Comparison of ENCODE assay signal across 8 cellular contexts in genomic region chr10:78029294-78030226, GRCh38. TPM values are rescaled to one million over a fixed set of nuclear protein-coding genes. Genes with fewer than 3 reads are reported as not detected.
DNase-seq lines count a peak whose midpoint lies in the region; ATAC-seq and TF ChIP-seq lines count a peak whose summit lies in the region.

POLR3A (minus strand) TSS chr10:78029515; CDS start chr10:78029407, 108 bp downstream.

- H3K4me1 ChIP-seq in SK-N-SH (ENCODE audit: control insufficient read depth in 1 of 2, insufficient read depth in 2 of 2, low read depth in 1 of 2, low read length in 1 of 2) (peaks cover 11 to 15% of the 10 kb centered on the region in 2 experiments), osteoblast (ENCODE audit: insufficient read depth, low read length) (peaks cover 36% of the 10 kb centered on the region), thoracic aorta (ENCODE audit: control insufficient read depth in 1 of 2, low read depth in 2 of 2) (peaks cover 14 to 28% of the 10 kb centered on the region in 2 donors)

- under 1% methylated on average over 31 of the region's 35 CpGs for WGBS in SK-N-SH (ENCODE audit: low lambda C conversion rate)

- peak; percentile 64 for TF ChIP-seq POLR2A in NB4 (IDR thresholded peaks at IDR 0.05; ENCODE audit: extremely low read depth, insufficient read length)

- peaks cover 33% of the 10 kb centered on the region for H3K36me3 Mint-ChIP-seq in HFFc6 (ENCODE audit: low read depth)
- peaks cover 17% of the 10 kb centered on the region for H3K36me3 Mint-ChIP-seq in activated naive CD4-positive, alpha-beta T cell treated with anti-CD3 and anti-CD28 coated beads, Interleukin-2, amount 50 U/mL, for 24 hours

- H3K4me2 ChIP-seq in SK-N-SH = peak within 1 kb of the TSS; percentile 87
- peak within 1 kb of the TSS; percentile 88 for H3K4me2 ChIP-seq in osteoblast (ENCODE audit: insufficient read depth, low read length)

- peak within 1 kb of the TSS; percentile 85 for H3K9ac ChIP-seq in SK-N-SH

- H3K27me3 Mint-ChIP-seq in HFFc6 (ENCODE audit: insufficient read depth) = peaks cover 4% of the 10 kb centered on the region
- no peaks in the 10 kb centered on the region for H3K27me3 Mint-ChIP-seq in activated naive CD4-positive, alpha-beta T cell treated with anti-CD3 and anti-CD28 coated beads, Interleukin-2, amount 50 U/mL, for 24 hours

- H3K4me3 Mint-ChIP-seq in HFFc6 = peak within 1 kb of the TSS; percentile 100
- peak within 1 kb of the TSS; percentile 100 for H3K4me3 Mint-ChIP-seq in activated naive CD4-positive, alpha-beta T cell treated with anti-CD3 and anti-CD28 coated beads, Interleukin-2, amount 50 U/mL, for 24 hours

- H3K9me3 Mint-ChIP-seq in HFFc6 = no peaks in the 10 kb centered on the region
- H3K9me3 Mint-ChIP-seq in activated naive CD4-positive, alpha-beta T cell treated with anti-CD3 and anti-CD28 coated beads, Interleukin-2, amount 50 U/mL, for 24 hours = no peaks in the 10 kb centered on the region

- peak within 1 kb of the TSS; percentile 95 for H3K27ac Mint-ChIP-seq in HFFc6
- peak within 1 kb of the TSS; percentile 99 for H3K27ac Mint-ChIP-seq in activated naive CD4-positive, alpha-beta T cell treated with anti-CD3 and anti-CD28 coated beads, Interleukin-2, amount 50 U/mL, for 24 hours

- H3K79me2 ChIP-seq in SK-N-SH (ENCODE audit: insufficient read depth) = peaks cover 41% of the 10 kb centered on the region
- H3K79me2 ChIP-seq in osteoblast (ENCODE audit: insufficient read depth, low read length) = peaks cover 42% of the 10 kb centered on the region

- peaks cover 15 to 20% of the 10 kb centered on the region in 2 experiments for H3K36me3 ChIP-seq in SK-N-SH (replicated peaks in 1 of 2; ENCODE audit: control insufficient read depth in 1 of 2, insufficient read depth in 2 of 2, low read length in 1 of 2)
- peaks cover 15% of the 10 kb centered on the region for H3K36me3 ChIP-seq in osteoblast (ENCODE audit: insufficient read depth, low read length)
- H3K36me3 ChIP-seq in thoracic aorta = peaks cover 14% of the 10 kb centered on the region

- TF ChIP-seq RAD21 in SK-N-SH (IDR thresholded peaks at IDR 0.05; ENCODE audit: low read length) = peak; percentile 57

- H3K4me3 ChIP-seq in GM08714 (ENCODE audit: low read length) (peak within 1 kb of the TSS; percentile 85), NB4 (ENCODE audit: low read depth, low read length) (peak within 1 kb of the TSS; percentile 99), SK-N-SH (ENCODE audit: low read depth in 2 of 2, low read length in 1 of 2) (peak within 1 kb of the TSS; percentile 89 to 97), osteoblast (ENCODE audit: insufficient read depth, low read length) (peak within 1 kb of the TSS; percentile 95), thoracic aorta (peak within 1 kb of the TSS; percentile 87)

- H2AFZ ChIP-seq in SK-N-SH (ENCODE audit: low read depth) = peak within 1 kb of the TSS; percentile 89
- H2AFZ ChIP-seq in osteoblast (ENCODE audit: low read length) = peak within 1 kb of the TSS; percentile 94

- no peaks in the 10 kb centered on the region for H3K9me3 ChIP-seq in SK-N-SH
- no peaks in the 10 kb centered on the region for H3K9me3 ChIP-seq in osteoblast (ENCODE audit: low read depth, low read length)
- H3K9me3 ChIP-seq in thoracic aorta = no peaks in the 10 kb centered on the region

- peaks cover 50% of the 10 kb centered on the region for H3K4me1 Mint-ChIP-seq in HFFc6 (ENCODE audit: low read depth)
- H3K4me1 Mint-ChIP-seq in activated naive CD4-positive, alpha-beta T cell treated with anti-CD3 and anti-CD28 coated beads, Interleukin-2, amount 50 U/mL, for 24 hours = peaks cover 40% of the 10 kb centered on the region

- H4K20me1 ChIP-seq in SK-N-SH (ENCODE audit: insufficient read depth) (peaks cover 2% of the 10 kb centered on the region; the same call in 1 of the 2 replicates), osteoblast (ENCODE audit: insufficient read depth, low read length) (peaks cover 19% of the 10 kb centered on the region)

- H3K27me3 ChIP-seq in SK-N-SH (ENCODE audit: insufficient read depth) (no peaks in the 10 kb centered on the region), osteoblast (ENCODE audit: insufficient read depth, low read length) (no peaks in the 10 kb centered on the region), thoracic aorta (replicated peaks; ENCODE audit: insufficient read depth) (no peaks in the 10 kb centered on the region)

- POLR2A ChIA-PET in SK-N-SH (lab: Yijun Ruan, JAX) = interaction anchor here (0.7 to 1.0 kb wide), 2 partner anchors 152 to 721 kb away, joined by 3 read pairs; no protein-coding TSS in a partner anchor

- peak; percentile 46 for ATAC-seq in thoracic aorta (ENCODE audit: insufficient number of reproducible peaks, low FRiP score, low read depth)

- H3K27ac ChIP-seq in SK-N-SH (ENCODE audit: low read depth in 2 of 2, low read length in 1 of 2) = peak within 1 kb of the TSS; percentile 74 to 96
- H3K27ac ChIP-seq in osteoblast (ENCODE audit: low read depth, low read length) = peak within 1 kb of the TSS; percentile 86
- H3K27ac ChIP-seq in thoracic aorta = peak within 1 kb of the TSS; percentile 67 to 78

- TF ChIP-seq EP300 in SK-N-SH (IDR thresholded peaks at IDR 0.05; ENCODE audit: borderline replicate concordance in 1 of 2, low read depth in 1 of 2, low read length in 1 of 2) = no peak; a peak in 2 of 4 replicates

- peaks cover 43% of the 10 kb centered on the region for H3F3A ChIP-seq in SK-N-SH (replicated peaks; ENCODE audit: insufficient read depth)

- CTCF ChIA-PET in SK-N-SH (lab: Yijun Ruan, JAX) = interaction anchor here (0.6 to 1.4 kb wide), 15 partner anchors 10 to 1163 kb away, joined by 3 to 6 read pairs (median 3); no protein-coding TSS in a partner anchor

- H3K9me2 ChIP-seq in SK-N-SH = no peaks in the 10 kb centered on the region

- DNase-seq in HFFc6 = peak; percentile 98
- DNase-seq in NB4 (ENCODE audit: low read depth) = peak; percentile 98
- peak; percentile 87 for DNase-seq in SK-N-SH
- peak; percentile 98 for DNase-seq in glomerular visceral epithelial cell (ENCODE audit: extremely low spot score)
- peak; percentile 96 for DNase-seq in osteoblast (ENCODE audit: insufficient read length, low spot score, missing footprints)
- DNase-seq in thoracic aorta (ENCODE audit: low spot score) = peak; percentile 87

- peak; percentile 84 for TF ChIP-seq CTCF in HFFc6 (IDR thresholded peaks at IDR 0.05)
- peak; percentile 59 for TF ChIP-seq CTCF in NB4 (IDR thresholded peaks at IDR 0.05; ENCODE audit: low read depth, low read length)
- TF ChIP-seq CTCF in SK-N-SH (IDR thresholded peaks at IDR 0.05) = peak; percentile 91
- peak; percentile 75 for TF ChIP-seq CTCF in osteoblast (IDR thresholded peaks at IDR 0.05; ENCODE audit: extremely low read depth, low read depth, low read length)
- TF ChIP-seq CTCF in thoracic aorta (IDR thresholded peaks at IDR 0.05) = peak; percentile 67

TF ChIP-seq in SK-N-SH, 30 proteins besides CTCF, POLR2A, EP300 and RAD21 (continues in another document):
- TF ChIP-seq MXI1 (IDR thresholded peaks at IDR 0.05; ENCODE audit: low read depth, low read length) (peak; percentile 95), MEF2A (IDR thresholded peaks at IDR 0.05; ENCODE audit: borderline replicate concordance, low read depth) (no peak), FOXJ3 (CRISPR knock-in tag; IDR thresholded peaks at IDR 0.05) (no peak), MAX (IDR thresholded peaks at IDR 0.05; ENCODE audit: low read depth) (peak; percentile 86), TAF1 (IDR thresholded peaks at IDR 0.05; ENCODE audit: borderline replicate concordance, low read depth, low read length) (peak; percentile 83), POLR2AphosphoS5 (IDR thresholded peaks at IDR 0.05; ENCODE audit: low read depth, low read length) (peak; percentile 86), SMC3 (IDR thresholded peaks at IDR 0.05; ENCODE audit: low read depth, low read length) (peak; percentile 39), JUND (IDR thresholded peaks at IDR 0.05) (no peak), USF2 (IDR thresholded peaks at IDR 0.05; ENCODE audit: borderline replicate concordance, low read depth, low read length) (peak; percentile 87), RXRA (IDR thresholded peaks at IDR 0.05; ENCODE audit: borderline replicate concordance, low read depth) (no peak), ELF1 (IDR thresholded peaks at IDR 0.05) (peak; percentile 90), TCF12 (IDR thresholded peaks at IDR 0.05) (peak; percentile 52; the same call in 1 of the 2 replicates), FOXM1 (IDR thresholded peaks at IDR 0.05; ENCODE audit: low read depth) (no peak; the same call in 1 of the 2 replicates), NFIC (IDR thresholded peaks at IDR 0.05; ENCODE audit: borderline replicate concordance) (no peak), YY1 (IDR thresholded peaks at IDR 0.05; ENCODE audit: low read depth) (peak; percentile 75; the same call in 1 of the 2 replicates), CHD2 (IDR thresholded peaks at IDR 0.05; ENCODE audit: low read length, partially characterized antibody) (peak; percentile 71), GATA2 (CRISPR knock-in tag; IDR thresholded peaks at IDR 0.05) (peak; percentile 11; the same call in 1 of the 2 replicates), SIN3A (IDR thresholded peaks at IDR 0.05; ENCODE audit: borderline replicate concordance, low read depth, low read length) (peak; percentile 30; the same call in 1 of the 2 replicates)

RNA-seq across cellular contexts. Expression of gene POLR3A, which starts in this region (rescaled TPM):
- 10 to 100 TPM; 18.0 to 21.0 (median 19.8) TPM for total RNA-seq in HFFc6 (2021; fragmentation: NEBNext Ultra II Directional; extraction: Animal tissue kit (Norgen Biotek cat#: 25700))
- polyA plus RNA-seq in SK-N-SH (2012; rRNA removed) = 10.8 and 14.1 TPM in 2 replicates
- 7.7 and 9.0 TPM in 2 replicates for polyA plus RNA-seq in SK-N-SH (2012; cell fraction: cytosol; rRNA removed)
- 23.2 and 30.4 TPM in 2 replicates for polyA plus RNA-seq in SK-N-SH (2012; cell fraction: nucleus; rRNA removed)
- total RNA-seq in osteoblast (11.9 and 16.2 TPM in 2 replicates), thoracic aorta (10 to 100 TPM; 12.3 to 19.3 TPM)

Comparison
In these comparisons a context has a peak if more than half of its experiments do, and no peak if none do; other contexts are left out.
1. Peak in every context shown above with its lines: DNase-seq, ATAC-seq, H3K4me3 ChIP-seq and H3K27ac ChIP-seq.